In the genomic region with DNA sequence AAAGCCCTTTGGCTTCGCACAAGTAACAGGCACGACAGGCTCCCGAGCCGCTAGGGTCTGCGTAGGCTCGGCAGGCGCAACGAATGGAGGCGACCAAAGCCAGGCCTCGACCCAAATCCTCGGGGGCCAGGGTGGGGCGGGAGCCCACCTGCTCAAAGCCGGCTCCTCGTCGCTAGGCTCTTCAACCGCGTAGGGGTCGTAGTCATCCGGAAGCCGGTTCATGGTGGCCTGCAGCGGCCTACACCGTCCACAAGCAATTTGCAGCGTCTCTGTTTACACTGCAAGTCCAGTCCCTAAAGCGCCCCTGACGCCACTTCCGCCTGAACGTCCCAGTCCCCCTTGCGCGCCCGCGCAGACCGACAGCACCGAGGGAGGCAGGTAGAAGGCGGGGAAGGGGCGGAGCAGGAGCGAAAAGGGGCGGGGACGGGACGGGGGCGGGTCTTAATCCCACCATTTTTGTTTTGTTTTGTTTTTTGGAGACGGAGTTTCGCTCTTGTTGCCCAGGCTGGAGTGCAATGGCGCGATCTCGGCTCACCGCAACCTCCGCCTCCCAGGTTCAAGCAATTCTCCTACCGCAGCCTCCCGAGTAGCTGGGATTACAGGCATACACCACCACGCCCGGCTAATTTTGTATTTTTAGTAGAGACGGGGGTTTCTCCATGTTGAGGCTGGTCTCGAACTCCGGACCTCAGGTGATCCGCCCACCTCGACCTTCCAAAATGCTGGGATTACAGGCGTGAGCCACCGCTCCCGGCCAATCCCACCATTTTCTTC, we compare ENCODE assay signal across 8 cellular contexts. TPM values are rescaled to one million over a fixed set of nuclear protein-coding genes. Genes with fewer than 3 reads are reported as not detected.
A peak's percentile ranks its signal among the peaks of the same experiment; 100 is the strongest.
DNase-seq lines count a peak whose midpoint lies in the region; ATAC-seq and TF ChIP-seq lines count a peak whose summit lies in the region.

A gene with protein sequence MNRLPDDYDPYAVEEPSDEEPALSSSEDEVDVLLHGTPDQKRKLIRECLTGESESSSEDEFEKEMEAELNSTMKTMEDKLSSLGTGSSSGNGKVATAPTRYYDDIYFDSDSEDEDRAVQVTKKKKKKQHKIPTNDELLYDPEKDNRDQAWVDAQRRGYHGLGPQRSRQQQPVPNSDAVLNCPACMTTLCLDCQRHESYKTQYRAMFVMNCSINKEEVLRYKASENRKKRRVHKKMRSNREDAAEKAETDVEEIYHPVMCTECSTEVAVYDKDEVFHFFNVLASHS (minus strand): TSS at position 295 of the 774 bp plus-strand sequence. CDS start 73 bp downstream, at position 222.

- peak; percentile 86 for DNase-seq in 8988T
- DNase-seq in WTC11 (ENCODE audit: low spot score): peak; percentile 96
- DNase-seq in colonic mucosa: peak; percentile 99
- peak; percentile 92 to 93 for DNase-seq in stimulated activated CD4-positive, alpha-beta T cell treated with anti-CD3 and anti-CD28 coated beads, Interleukin-4, amount 100 ng/mL, for 48 hours (ENCODE audit: low read depth in 2 of 2)
- no peak for DNase-seq in NCI-H1694 treated with DMSO at 0.1 percent for 48 hours (lab: John Stamatoyannopoulos, UW)

- peak within 1 kb of the TSS; percentile 90 for H3K27ac ChIP-seq in colonic mucosa
- peak within 1 kb of the TSS; percentile 95 to 100 for H3K27ac ChIP-seq in liver (ENCODE audit: low read depth in 1 of 2, low read length in 2 of 2)

- peaks cover 6% of the 10 kb centered on the region; the same call in 1 of the 2 replicates for H3K36me3 Mint-ChIP-seq in WTC11

- H3K9me3 ChIP-seq in colonic mucosa (no peaks in the 10 kb centered on the region), liver (ENCODE audit: control insufficient read depth in 4 of 4, low read length in 3 of 4) (no peaks in the 10 kb centered on the region)

- H3K27ac Mint-ChIP-seq in WTC11: peak within 1 kb of the TSS; percentile 100

- H3K9me3 Mint-ChIP-seq in WTC11: no peaks in the 10 kb centered on the region

- H3K4me3 ChIP-seq in colonic mucosa: peak within 1 kb of the TSS; percentile 73
- peak within 1 kb of the TSS; percentile 88 to 99 (median 98) for H3K4me3 ChIP-seq in liver (ENCODE audit: low read depth in 1 of 3, low read length in 3 of 3)

- H3K27me3 Mint-ChIP-seq in WTC11 (ENCODE audit: low read depth): no peaks in the 10 kb centered on the region

- 3% methylated on average over 59 of the region's 59 CpGs for WGBS in liver

- H3K4me3 Mint-ChIP-seq in WTC11: peak within 1 kb of the TSS; percentile 100

- peak in 1 of 2 donors; percentile 41 for TF ChIP-seq RAD21 in liver (IDR thresholded peaks at IDR 0.05)

- H3K36me3 ChIP-seq in colonic mucosa: no peaks in the 10 kb centered on the region
- H3K36me3 ChIP-seq in liver (ENCODE audit: control insufficient read depth in 4 of 4, insufficient read depth in 3 of 4, low read depth in 1 of 4, low read length in 3 of 4): peaks cover 1 to 7% (median 4%) of the 10 kb centered on the region in 4 donors

- intact Hi-C loops in colonic mucosa (cut with DNase I): no loop called here

- H3K4me1 Mint-ChIP-seq in WTC11: peaks cover 11% of the 10 kb centered on the region

- CTCF ChIA-PET in WTC11 (lab: Charles Lee): no interaction called here

- peak within 1 kb of the TSS; percentile 98 for H3K9ac ChIP-seq in colonic mucosa (ENCODE audit: low read depth in 2 of 2, low read length in 2 of 2)
- peak within 1 kb of the TSS; percentile 98 to 100 for H3K9ac ChIP-seq in liver (ENCODE audit: low read depth in 1 of 2, low read length in 2 of 2)

- ATAC-seq in GM19023 (IDR thresholded peaks at IDR 0.05; ENCODE audit: unreplicated experiment) (peak; percentile 99), HG03342 (IDR thresholded peaks at IDR 0.05; ENCODE audit: unreplicated experiment) (peak; percentile 98), WTC11 (peak; percentile 98)

- H3K27me3 ChIP-seq in colonic mucosa (no peaks in the 10 kb centered on the region), liver (ENCODE audit: control insufficient read depth in 4 of 4, insufficient read depth in 4 of 4, low read length in 3 of 4) (no peaks in the 10 kb centered on the region)

- TF ChIP-seq CTCF in WTC11 (IDR thresholded peaks at IDR 0.05): no peak
- no peak for TF ChIP-seq CTCF in colonic mucosa (IDR thresholded peaks at IDR 0.05)
- no peak for TF ChIP-seq CTCF in liver (IDR thresholded peaks at IDR 0.05; ENCODE audit: low read depth, low read length, missing input control)

- peaks cover 13% of the 10 kb centered on the region for H3K4me1 ChIP-seq in colonic mucosa
- peaks cover 4 to 18% (median 12%) of the 10 kb centered on the region in 4 donors for H3K4me1 ChIP-seq in liver (ENCODE audit: control insufficient read depth in 4 of 4, insufficient read depth in 4 of 4, low read length in 3 of 4)

- POLR2A ChIA-PET in WTC11 (lab: Charles Lee): no interaction called here

TF ChIP-seq in WTC11, 78 proteins besides CTCF, POLR2A, EP300 and RAD21 (continues in another document):
- TF ChIP-seq ELF4 (CRISPR knock-in tag; IDR thresholded peaks at IDR 0.05; ENCODE audit: low read depth): 0 out of 2 replicates have a peak, but pooled peaks have one; percentile 33
- TF ChIP-seq FOXK1 (CRISPR knock-in tag; IDR thresholded peaks at IDR 0.05): peak; percentile 100
- TF ChIP-seq, protein P1, sequence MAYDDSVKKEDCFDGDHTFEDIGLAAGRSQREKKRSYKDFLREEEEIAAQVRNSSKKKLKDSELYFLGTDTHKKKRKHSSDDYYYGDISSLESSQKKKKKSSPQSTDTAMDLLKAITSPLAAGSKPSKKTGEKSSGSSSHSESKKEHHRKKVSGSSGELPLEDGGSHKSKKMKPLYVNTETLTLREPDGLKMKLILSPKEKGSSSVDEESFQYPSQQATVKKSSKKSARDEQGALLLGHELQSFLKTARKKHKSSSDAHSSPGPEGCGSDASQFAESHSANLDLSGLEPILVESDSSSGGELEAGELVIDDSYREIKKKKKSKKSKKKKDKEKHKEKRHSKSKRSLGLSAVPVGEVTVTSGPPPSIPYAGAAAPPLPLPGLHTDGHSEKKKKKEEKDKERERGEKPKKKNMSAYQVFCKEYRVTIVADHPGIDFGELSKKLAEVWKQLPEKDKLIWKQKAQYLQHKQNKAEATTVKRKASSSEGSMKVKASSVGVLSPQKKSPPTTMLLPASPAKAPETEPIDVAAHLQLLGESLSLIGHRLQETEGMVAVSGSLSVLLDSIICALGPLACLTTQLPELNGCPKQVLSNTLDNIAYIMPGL (CRISPR knock-in tag; IDR thresholded peaks at IDR 0.05): peak; percentile 75
- TF ChIP-seq, protein P2, sequence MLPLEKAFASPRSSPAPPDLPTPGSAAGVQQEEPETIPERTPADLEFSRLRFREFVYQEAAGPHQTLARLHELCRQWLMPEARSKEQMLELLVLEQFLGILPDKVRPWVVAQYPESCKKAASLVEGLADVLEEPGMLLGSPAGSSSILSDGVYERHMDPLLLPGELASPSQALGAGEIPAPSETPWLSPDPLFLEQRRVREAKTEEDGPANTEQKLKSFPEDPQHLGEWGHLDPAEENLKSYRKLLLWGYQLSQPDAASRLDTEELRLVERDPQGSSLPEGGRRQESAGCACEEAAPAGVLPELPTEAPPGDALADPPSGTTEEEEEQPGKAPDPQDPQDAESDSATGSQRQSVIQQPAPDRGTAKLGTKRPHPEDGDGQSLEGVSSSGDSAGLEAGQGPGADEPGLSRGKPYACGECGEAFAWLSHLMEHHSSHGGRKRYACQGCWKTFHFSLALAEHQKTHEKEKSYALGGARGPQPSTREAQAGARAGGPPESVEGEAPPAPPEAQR (CRISPR knock-in tag; IDR thresholded peaks at IDR 0.05): peak; percentile 70; the same call in 1 of the 2 replicates
- TF ChIP-seq GABPB1 (CRISPR knock-in tag; IDR thresholded peaks at IDR 0.05): peak; percentile 95

TF ChIP-seq in liver, 16 proteins besides CTCF, POLR2A, EP300 and RAD21 (continues in another document):
- TF ChIP-seq NR2F2 (IDR thresholded peaks at IDR 0.05): no peak
- TF ChIP-seq, protein P3, sequence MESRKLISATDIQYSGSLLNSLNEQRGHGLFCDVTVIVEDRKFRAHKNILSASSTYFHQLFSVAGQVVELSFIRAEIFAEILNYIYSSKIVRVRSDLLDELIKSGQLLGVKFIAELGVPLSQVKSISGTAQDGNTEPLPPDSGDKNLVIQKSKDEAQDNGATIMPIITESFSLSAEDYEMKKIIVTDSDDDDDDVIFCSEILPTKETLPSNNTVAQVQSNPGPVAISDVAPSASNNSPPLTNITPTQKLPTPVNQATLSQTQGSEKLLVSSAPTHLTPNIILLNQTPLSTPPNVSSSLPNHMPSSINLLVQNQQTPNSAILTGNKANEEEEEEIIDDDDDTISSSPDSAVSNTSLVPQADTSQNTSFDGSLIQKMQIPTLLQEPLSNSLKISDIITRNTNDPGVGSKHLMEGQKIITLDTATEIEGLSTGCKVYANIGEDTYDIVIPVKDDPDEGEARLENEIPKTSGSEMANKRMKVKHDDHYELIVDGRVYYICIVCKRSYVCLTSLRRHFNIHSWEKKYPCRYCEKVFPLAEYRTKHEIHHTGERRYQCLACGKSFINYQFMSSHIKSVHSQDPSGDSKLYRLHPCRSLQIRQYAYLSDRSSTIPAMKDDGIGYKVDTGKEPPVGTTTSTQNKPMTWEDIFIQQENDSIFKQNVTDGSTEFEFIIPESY (IDR thresholded peaks at IDR 0.05): no peak
- peak; percentile 84 for TF ChIP-seq FOXA1 (IDR thresholded peaks at IDR 0.05)
- TF ChIP-seq SP1 (IDR thresholded peaks at IDR 0.05): peak; percentile 71
- TF ChIP-seq YY1 (IDR thresholded peaks at IDR 0.05): peak; percentile 88
- peak; percentile 65 for TF ChIP-seq TAF1 (conservative IDR thresholded peaks at IDR 0.05)
- peak in 1 of 2 donors; percentile 14 for TF ChIP-seq EGR1 (IDR thresholded peaks at IDR 0.05; ENCODE audit: low read depth in 2 of 2)
- TF ChIP-seq RXRA (IDR thresholded peaks at IDR 0.05): peak in 1 of 2 donors; percentile 42
- TF ChIP-seq HNF4A (conservative IDR thresholded peaks at IDR 0.05): peak; percentile 38 to 43
- TF ChIP-seq FOXA2 (IDR thresholded peaks at IDR 0.05): peak; percentile 88
- no peak for TF ChIP-seq JUND (IDR thresholded peaks at IDR 0.05)

RNA-seq across cellular contexts. Expression of the gene that starts here (rescaled TPM):
- total RNA-seq in WTC11 (2021) (24.4 to 25.4 TPM (median 24.9 TPM) in 3 replicates), colonic mucosa (10 to 100 TPM; 34.7 to 59.7 TPM), liver (10 to 100 TPM; 22.3 to 29.0 TPM)
- 10 to 100 TPM; 18.5 to 33.4 TPM for polyA plus RNA-seq in liver
